9 cellular contexts compared by ENCODE assay signal in the genomic region with DNA sequence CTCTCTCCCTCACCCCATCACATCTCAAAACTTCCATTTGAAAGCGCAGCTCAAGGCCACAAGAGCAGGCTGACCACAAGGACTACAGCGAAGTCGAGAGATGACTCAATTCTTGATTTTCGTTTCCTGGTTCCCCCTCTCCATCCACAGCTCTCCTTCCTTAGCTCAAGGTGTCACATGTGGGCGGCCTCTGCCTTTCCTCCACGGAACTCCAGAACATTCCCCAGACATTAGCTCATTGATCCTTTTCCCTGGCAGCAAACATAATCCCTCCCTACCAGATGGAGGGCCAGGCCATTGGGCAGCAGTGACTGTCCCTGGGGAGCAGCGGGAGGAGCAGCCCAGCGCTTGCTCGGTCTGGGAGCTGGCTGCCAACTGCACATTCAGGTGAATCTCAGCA. TPM values are rescaled to one million over a fixed set of nuclear protein-coding genes. Genes with fewer than 3 reads are reported as not detected.
DNase-seq lines count a peak whose midpoint lies in the region; ATAC-seq and TF ChIP-seq lines count a peak whose summit lies in the region.
"Had no signal": no experiment of that assay in that cellular context is flagged by ENCODE, and none has a peak within 500 bp of the region (broad histone marks: within the 10 kb centered on the region; RNA-seq: fewer than 3 reads in every experiment).

No MANE protein-coding gene starts in this region.

- TF ChIP-seq CTCF in astrocyte of the spinal cord (IDR thresholded peaks at IDR 0.05; ENCODE audit: low read depth, low read length) (no peak), Caco-2 (IDR thresholded peaks at IDR 0.05; ENCODE audit: insufficient read depth in 1 of 2, low read depth in 1 of 2, low read length in 1 of 2, severe bottlenecking in 1 of 2, unreplicated experiment in 1 of 2) (no peak)

- in situ Hi-C loops in astrocyte of the spinal cord (cut with HindIII; ENCODE audit: low sequenced_read_pairs) (no loop called here), G401 (cut with HindIII; ENCODE audit: low sequenced_read_pairs) (no loop called here)

- H3K27me3 Mint-ChIP-seq in Caco-2 (ENCODE audit: insufficient read depth, unreplicated experiment), result peaks cover 26% of the 10 kb centered on the region

- DNase-seq in AG08396 (ENCODE audit: low spot score), result peak; percentile 53
- peak; percentile 75 for DNase-seq in astrocyte of the spinal cord (ENCODE audit: low read depth, low spot score)
- no peak for DNase-seq in SIG-M5 treated with dmso at 0.1 percent for 504 hours (lab: John Stamatoyannopoulos, UW; ENCODE audit: unreplicated experiment)
- DNase-seq in G401 (ENCODE audit: low spot score), result no peak
- no peak for DNase-seq in Caco-2
- no peak for DNase-seq in NK-92 treated with Interleukin-12 subunit alpha and Interleukin-12 subunit beta, amount 100 ng/mL, for 24 hours (lab: John Stamatoyannopoulos, UW)
- DNase-seq: AML-193 had no signal

- no peaks in the 10 kb centered on the region for H3K4me1 Mint-ChIP-seq in Caco-2 (ENCODE audit: low read depth, unreplicated experiment)

- intact Hi-C loops in Caco-2 (cut with micrococcal nuclease; ENCODE audit: unreplicated experiment), result no loop called here

- no peaks in the 10 kb centered on the region for H3K9me3 ChIP-seq in Caco-2

- ATAC-seq in GM19455 (IDR thresholded peaks at IDR 0.05; ENCODE audit: unreplicated experiment) (peak; percentile 99), HG03175 (IDR thresholded peaks at IDR 0.05; ENCODE audit: unreplicated experiment) (peak; percentile 93)

- H3K4me3 Mint-ChIP-seq in Caco-2 (ENCODE audit: unreplicated experiment), result no peak overlapping the region

- H3K27ac Mint-ChIP-seq in Caco-2 (ENCODE audit: unreplicated experiment), result no peak overlapping the region

- CTCF ChIA-PET in Caco-2 (lab: Charles Lee), result no interaction called here

- H3K9me3 Mint-ChIP-seq in Caco-2 (ENCODE audit: unreplicated experiment), result peaks cover 16% of the 10 kb centered on the region

- H3K4me3 ChIP-seq in astrocyte of the spinal cord (ENCODE audit: low read depth, low read length), result no peak overlapping the region
- H3K4me3 ChIP-seq in Caco-2 (ENCODE audit: low read depth, low read length), result no peak overlapping the region

- POLR2A ChIA-PET in Caco-2 (lab: Charles Lee), result no interaction called here

- H3K36me3 ChIP-seq in Caco-2 (ENCODE audit: control insufficient read depth, insufficient read depth, low read length), result no peaks in the 10 kb centered on the region

- no TSS peak for BruUV-seq in Caco-2 (replicated peaks; lab: Mats Ljungman, UMichigan)

- no peaks in the 10 kb centered on the region for H3K27me3 ChIP-seq in Caco-2 (replicated peaks; ENCODE audit: control insufficient read depth, insufficient read depth, low read length)

- no peaks in the 10 kb centered on the region for H3K36me3 Mint-ChIP-seq in Caco-2 (ENCODE audit: insufficient read depth, unreplicated experiment)

- no peaks in the 10 kb centered on the region for H3K4me1 ChIP-seq in Caco-2

RNA-seq across cellular contexts. Expression of a gene that starts 56.3 kb away (rescaled TPM):
- total RNA-seq in G401 (2014; rRNA removed; shearing (Covaris generic)), result not detected in 2 replicates
- 0.95 and 1.7 TPM in 2 replicates for total RNA-seq in Caco-2 (2022)

Comparison
In these comparisons a context has a peak if more than half of its experiments do, and no peak if none do; other contexts are left out.
1. DNase-seq: peak in AG08396 (single experiment) and astrocyte of the spinal cord (single experiment); none in SIG-M5 treated with dmso at 0.1 percent for 504 hours (single experiment), G401 (single experiment), Caco-2 (0 of 2) and NK-92 treated with Interleukin-12 subunit alpha and Interleukin-12 subunit beta, amount 100 ng/mL, for 24 hours (single experiment).